ENCODE assay signal across 8 cellular contexts in genomic region chr10:45580371-45580770, GRCh38.
DNase-seq lines count a peak whose midpoint lies in the region; ATAC-seq and TF ChIP-seq lines count a peak whose summit lies in the region.

No MANE protein-coding gene starts in this region.

- H3K4me3 ChIP-seq in Peyer's patch (peak overlapping the region; percentile 19 to 40 (median 30)), hepatocyte (no peak overlapping the region)

- H3K27ac ChIP-seq in Peyer's patch (peak overlapping the region; percentile 47 to 83 (median 74)), hepatocyte (no peak overlapping the region)

- H3K4me1 Mint-ChIP-seq in naive B cell, result peaks cover 34 to 54% (median 47%) of the 10 kb centered on the region in 3 donors

- H3K36me3 Mint-ChIP-seq in naive B cell, result peaks cover 8 to 11% of the 10 kb centered on the region in 2 donors

- peak; percentile 26 for ATAC-seq in GM18520 (IDR thresholded peaks at IDR 0.05; ENCODE audit: unreplicated experiment)
- ATAC-seq in HG02571 (IDR thresholded peaks at IDR 0.05; ENCODE audit: unreplicated experiment), result peak; percentile 61
- peak; percentile 58 to 59 for ATAC-seq in naive B cell (ENCODE audit: low read depth in 2 of 2)

- DNase-seq in Peyer's patch, result no peak
- DNase-seq in naive B cell, result peak; percentile 42
- DNase-seq in cortex of kidney (lab: John Stamatoyannopoulos, UW), result no peak
- DNase-seq in NCI-H82 (lab: John Stamatoyannopoulos, UW), result no peak
- no peak for DNase-seq in inferior parietal cortex (ENCODE audit: extremely low spot score)
- DNase-seq in hepatocyte (ENCODE audit: low spot score), result no peak

- peak overlapping the region; percentile 84 to 98 (median 94) for H3K4me3 Mint-ChIP-seq in naive B cell

- H3K79me2 ChIP-seq in hepatocyte, result peaks cover 44% of the 10 kb centered on the region

- no peaks in the 10 kb centered on the region for H3K9me3 ChIP-seq in Peyer's patch
- no peaks in the 10 kb centered on the region for H3K9me3 ChIP-seq in hepatocyte (ENCODE audit: low read depth)

- no peak for TF ChIP-seq POLR2A in Peyer's patch (IDR thresholded peaks at IDR 0.05)

- peaks cover 0 to 12% (median 5%) of the 10 kb centered on the region in 7 donors for H3K9me3 Mint-ChIP-seq in naive B cell

- no peaks in the 10 kb centered on the region for H3K27me3 Mint-ChIP-seq in naive B cell

- no peaks in the 10 kb centered on the region for H4K20me1 ChIP-seq in hepatocyte (ENCODE audit: insufficient read depth, poor library complexity, severe bottlenecking)

- H3K9me2 ChIP-seq in hepatocyte (replicated peaks; ENCODE audit: insufficient read depth), result no peaks in the 10 kb centered on the region

- H3K36me3 ChIP-seq in Peyer's patch (no peaks in the 10 kb centered on the region), hepatocyte (replicated peaks; ENCODE audit: insufficient read depth, low read depth) (no peaks in the 10 kb centered on the region)

- 89% methylated on average over 3 of the region's 3 CpGs for WGBS in hepatocyte (ENCODE audit: low lambda C conversion rate, missing lambda C conversion rate)

- no peak overlapping the region for H2AFZ ChIP-seq in hepatocyte

- TF ChIP-seq CTCF in Peyer's patch (IDR thresholded peaks at IDR 0.05), result no peak
- TF ChIP-seq CTCF in hepatocyte (IDR thresholded peaks at IDR 0.05; ENCODE audit: poor library complexity), result no peak

- H3K27me3 ChIP-seq in Peyer's patch (no peaks in the 10 kb centered on the region), hepatocyte (no peaks in the 10 kb centered on the region)

- no peak overlapping the region for H3K4me2 ChIP-seq in hepatocyte

- peak overlapping the region; percentile 95 to 99 (median 98) for H3K27ac Mint-ChIP-seq in naive B cell

- H3K4me1 ChIP-seq in Peyer's patch, result peaks cover 0 to 13% (median 7%) of the 10 kb centered on the region in 4 donors
- H3K4me1 ChIP-seq in hepatocyte (ENCODE audit: insufficient read depth), result peaks cover 9% of the 10 kb centered on the region
